Comparison of ENCODE assay signal across 15 cellular contexts in genomic region chr4:105966046-105966445, GRCh38.
DNase-seq lines count a peak whose midpoint lies in the region; ATAC-seq and TF ChIP-seq lines count a peak whose summit lies in the region.
"Had no signal": no experiment of that assay in that cellular context is flagged by ENCODE, and none has a peak within 500 bp of the region (broad histone marks: within the 10 kb centered on the region; RNA-seq: fewer than 3 reads in every experiment).

No MANE protein-coding gene starts in this region.

- no peaks in the 10 kb centered on the region for H3K27me3 ChIP-seq in PC-3 (ENCODE audit: low read length)
- H3K27me3 ChIP-seq: heart left ventricle, SJCRH30 had no signal

- H3K27me3 Mint-ChIP-seq in nephron (ENCODE audit: low read depth) = peaks cover 3% of the 10 kb centered on the region

- no peaks in the 10 kb centered on the region for H3K9me2 ChIP-seq in PC-3 (replicated peaks; ENCODE audit: low read length)

- intact Hi-C loops in PC-3 (cut with micrococcal nuclease) (no loop called here), mucosa of descending colon (cut with DNase I, micrococcal nuclease) (no loop called here)

- no peak for TF ChIP-seq POLR2A in erythroblast (IDR thresholded peaks at IDR 0.05; ENCODE audit: low read length)

- peaks cover 6% of the 10 kb centered on the region for H3F3A ChIP-seq in PC-3 (ENCODE audit: low read length, unreplicated experiment)

- CTCF ChIA-PET in PC-3 (lab: Charles Lee) = no interaction called here

- H3K36me3 ChIP-seq in PC-3 (ENCODE audit: low read depth, low read length) (no peaks in the 10 kb centered on the region; the same call in 1 of the 2 replicates), mucosa of descending colon (ENCODE audit: low read depth) (no peaks in the 10 kb centered on the region)
- H3K36me3 ChIP-seq: heart left ventricle had no signal

- 0 out of 2 replicates have a peak overlapping the region, but pooled peaks have one; percentile 23 for H2AFZ ChIP-seq in PC-3 (ENCODE audit: low read length)

- H3K4me3 ChIP-seq in PC-3 (ENCODE audit: low read length) = peak overlapping the region; percentile 41; the same call in 1 of the 2 replicates
- H3K4me3 ChIP-seq in mucosa of descending colon = no peak overlapping the region
- H3K4me3 ChIP-seq: heart left ventricle, SJCRH30 had no signal

- no peaks in the 10 kb centered on the region for H4K20me1 ChIP-seq in PC-3 (ENCODE audit: low read length)

- no peaks in the 10 kb centered on the region for H3K9me3 Mint-ChIP-seq in nephron
- H3K9me3 Mint-ChIP-seq: activated CD4-positive, alpha-beta T cell treated with anti-CD3 and anti-CD28 coated beads, Interleukin-2, amount 10 ng/mL, durations not matched to agents 24 days and 14 days; memory B cell had no signal

- H3K4me1 ChIP-seq in PC-3 (ENCODE audit: insufficient read depth, low read length) = peaks cover 37% of the 10 kb centered on the region
- no peaks in the 10 kb centered on the region for H3K4me1 ChIP-seq in mucosa of descending colon (ENCODE audit: low read depth)

- H3K27ac ChIP-seq in PC-3 (ENCODE audit: low read length) = peak overlapping the region; percentile 75
- H3K27ac ChIP-seq: heart left ventricle, SJCRH30 had no signal

- H3K9ac ChIP-seq in PC-3 (ENCODE audit: low read length) = no peak overlapping the region

- H3K4me2 ChIP-seq in PC-3 (ENCODE audit: low read length) = peak overlapping the region; percentile 78

- peaks cover 14% of the 10 kb centered on the region for H3K36me3 Mint-ChIP-seq in nephron (ENCODE audit: low read depth)
- H3K36me3 Mint-ChIP-seq: memory B cell had no signal

- no TSS peak for BruUV-seq in PC-3 (replicated peaks; lab: Mats Ljungman, UMichigan)

- peak; percentile 83 for DNase-seq in GM04503 (ENCODE audit: low read depth)
- DNase-seq in PC-3 = peak; percentile 74
- DNase-seq in epidermal melanocyte (ENCODE audit: insufficient read length, low spot score) = peak; percentile 62
- no peak for DNase-seq in erythroblast (lab: John Stamatoyannopoulos, UW)
- no peak for DNase-seq in NCI-H748 (lab: John Stamatoyannopoulos, UW; ENCODE audit: unreplicated experiment)
- DNase-seq in mucosa of descending colon = no peak
- DNase-seq: activated CD4-positive, alpha-beta T cell treated with anti-CD3 and anti-CD28 coated beads, Interleukin-2, amount 10 ng/mL, durations not matched to agents 24 days and 14 days; activated effector memory CD4-positive, alpha-beta T cell treated with Interleukin-2 at 50 U/mL for 16 hours; heart left ventricle; NCI-H510A; stimulated activated CD4-positive, alpha-beta T cell treated with anti-CD3 and anti-CD28 coated beads, Interleukin-1b, Interleukin-23, amount 100 ng/mL, for 48 hours; stimulated activated naive CD8-positive, alpha-beta T cell treated with anti-CD3 and anti-CD28 coated beads, Interleukin-15, Interleukin-2, amounts not matched to agents 100 U/mL and 50 U/mL, for 24 hours had no signal

- peak overlapping the region in 1 of 3 experiments; percentile 22 for H3K4me3 Mint-ChIP-seq in nephron
- H3K4me3 Mint-ChIP-seq: activated CD4-positive, alpha-beta T cell treated with anti-CD3 and anti-CD28 coated beads, Interleukin-2, amount 10 ng/mL, durations not matched to agents 24 days and 14 days; memory B cell had no signal

- peaks cover 63% of the 10 kb centered on the region for H3K4me1 Mint-ChIP-seq in nephron
- H3K4me1 Mint-ChIP-seq: activated CD4-positive, alpha-beta T cell treated with anti-CD3 and anti-CD28 coated beads, Interleukin-2, amount 10 ng/mL, durations not matched to agents 24 days and 14 days; memory B cell had no signal

- no peak for TF ChIP-seq CTCF in PC-3 (conservative IDR thresholded peaks at IDR 0.05; ENCODE audit: low read depth, low read length)
- TF ChIP-seq CTCF in nephron (IDR thresholded peaks at IDR 0.05; ENCODE audit: unreplicated experiment in 3 of 3) = no peak
- no peak for TF ChIP-seq CTCF in mucosa of descending colon (IDR thresholded peaks at IDR 0.05)

- peak overlapping the region; percentile 84 to 93 (median 87) for H3K27ac Mint-ChIP-seq in nephron
- H3K27ac Mint-ChIP-seq: activated CD4-positive, alpha-beta T cell treated with anti-CD3 and anti-CD28 coated beads, Interleukin-2, amount 10 ng/mL, durations not matched to agents 24 days and 14 days; memory B cell had no signal

- H3K9me3 ChIP-seq in PC-3 (ENCODE audit: low read length) = no peaks in the 10 kb centered on the region
- no peaks in the 10 kb centered on the region for H3K9me3 ChIP-seq in mucosa of descending colon
- H3K9me3 ChIP-seq: heart left ventricle, SJCRH30 had no signal

- ATAC-seq in PC-3 (peak; percentile 77), mucosa of descending colon (no peak)
- ATAC-seq: heart left ventricle; stimulated activated naive CD8-positive, alpha-beta T cell treated with anti-CD3 and anti-CD28 coated beads, Interleukin-15, Interleukin-2, amounts not matched to agents 100 U/mL and 50 U/mL, for 24 hours had no signal

- H3K79me2 ChIP-seq in PC-3 (ENCODE audit: low read length) = no peaks in the 10 kb centered on the region

- POLR2A ChIA-PET in PC-3 (lab: Charles Lee; ENCODE audit: unreplicated experiment) = no interaction called here

Comparison
In these comparisons a context has a peak if more than half of its experiments do, and no peak if none do; other contexts are left out.
1. DNase-seq: peak in GM04503 (single experiment), PC-3 (single experiment) and epidermal melanocyte (single experiment); none in erythroblast (0 of 2), NCI-H748 (single experiment) and mucosa of descending colon (0 of 3).